In the genomic region with DNA sequence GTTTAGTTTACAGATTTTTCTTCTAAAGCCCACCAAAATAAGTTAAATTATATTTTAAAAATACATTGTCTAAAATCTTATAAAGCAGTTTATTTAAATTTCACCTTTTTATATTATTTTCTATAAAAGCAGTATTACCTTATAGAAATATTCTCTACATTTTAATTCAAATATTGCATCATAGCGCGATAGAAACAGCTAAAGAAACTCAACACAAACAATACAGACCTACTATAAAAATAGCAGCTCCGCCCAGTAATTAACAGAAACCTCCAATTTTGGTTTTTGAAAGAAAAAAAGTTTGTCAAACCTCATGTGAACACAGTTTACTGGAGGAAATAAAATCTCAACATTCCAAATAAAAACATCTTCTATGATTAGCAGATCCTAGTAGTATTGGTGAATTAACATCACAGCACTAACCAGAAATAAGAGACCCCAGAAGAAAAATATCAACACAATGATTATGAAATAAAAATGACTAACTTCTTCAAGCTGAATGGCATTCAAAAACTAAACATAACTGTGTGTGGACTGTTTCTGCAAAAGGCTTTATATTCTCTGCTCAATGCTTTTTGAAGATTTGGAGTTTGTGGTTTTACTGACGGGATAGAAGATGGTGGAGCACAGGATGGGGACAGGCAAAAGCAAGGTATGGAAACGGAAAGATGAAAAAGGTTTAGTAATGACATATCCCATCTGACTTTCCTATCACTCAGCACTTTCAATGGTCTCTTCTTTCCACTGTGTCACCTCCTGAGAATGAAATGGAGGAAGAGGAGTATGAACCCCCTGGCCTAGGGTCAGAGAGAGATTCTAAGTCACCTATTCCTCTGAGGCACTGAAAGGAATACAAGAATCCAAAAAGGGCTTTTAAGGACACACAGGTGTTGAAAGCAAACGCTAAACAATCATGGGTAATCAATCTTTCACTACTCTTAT, we compare ENCODE assay signal across 2 cellular contexts.
TF ChIP-seq lines count a peak whose summit lies in the region.

No MANE protein-coding gene starts in this region.

TF ChIP-seq in HEK293, 187 proteins besides CTCF, POLR2A, EP300 and RAD21:
- TF ChIP-seq ZBTB17 (tag by site-specific recombination; IDR thresholded peaks at IDR 0.05) (0 out of 2 replicates have a peak, but pooled peaks have one; percentile 26), ZNF423 (tag by site-specific recombination; IDR thresholded peaks at IDR 0.05) (no peak)

TF ChIP-seq in K562, 482 proteins besides CTCF, POLR2A, EP300 and RAD21:
- TF ChIP-seq CEBPB (tag; IDR thresholded peaks at IDR 0.05) (peak; percentile 41), PTTG1 (tag; IDR thresholded peaks at IDR 0.05; ENCODE audit: low read depth) (no peak), RAD51 (IDR thresholded peaks at IDR 0.05; ENCODE audit: borderline replicate concordance, low read depth) (no peak), ZNF316 (IDR thresholded peaks at IDR 0.05) (peak; percentile 69), MAFG (tag; conservative IDR thresholded peaks at IDR 0.05) (peak; percentile 35; the same call in 1 of the 2 replicates), CEBPG (CRISPR knock-in tag; IDR thresholded peaks at IDR 0.05) (no peak), CEBPG (tag; conservative IDR thresholded peaks at IDR 0.05 in 1 of 2, IDR thresholded peaks at IDR 0.05 in 1 of 2) (peak; percentile 41 to 72), MEIS2 (IDR thresholded peaks at IDR 0.05; ENCODE audit: partially characterized antibody) (peak; percentile 40), C11orf30 (IDR thresholded peaks at IDR 0.05; ENCODE audit: low read depth) (peak; percentile 59)
- TF ChIP-seq, protein P1, sequence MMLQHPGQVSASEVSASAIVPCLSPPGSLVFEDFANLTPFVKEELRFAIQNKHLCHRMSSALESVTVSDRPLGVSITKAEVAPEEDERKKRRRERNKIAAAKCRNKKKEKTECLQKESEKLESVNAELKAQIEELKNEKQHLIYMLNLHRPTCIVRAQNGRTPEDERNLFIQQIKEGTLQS (IDR thresholded peaks at IDR 0.05): peak; percentile 62
- TF ChIP-seq, protein P1 (CRISPR knock-in tag; conservative IDR thresholded peaks at IDR 0.05): no peak
